ENCODE assay signal across 8 cellular contexts in genomic region chr2:60880633-60880987, GRCh38. TPM values are rescaled to one million over a fixed set of nuclear protein-coding genes. Genes with fewer than 3 reads are reported as not detected.
DNase-seq lines count a peak whose midpoint lies in the region; ATAC-seq and TF ChIP-seq lines count a peak whose summit lies in the region.

No MANE protein-coding gene starts in this region.

- H3K27ac Mint-ChIP-seq in CD4-positive, CD25-positive, alpha-beta regulatory T cell = peak overlapping the region; percentile 98 to 100 (median 99)
- H3K27ac Mint-ChIP-seq in activated CD8-positive, alpha-beta T cell treated with anti-CD3 and anti-CD28 coated beads for 36 hours = peak overlapping the region; percentile 91

- H3K4me1 Mint-ChIP-seq in CD4-positive, CD25-positive, alpha-beta regulatory T cell = peaks cover 14 to 30% (median 24%) of the 10 kb centered on the region in 4 donors
- peaks cover 19% of the 10 kb centered on the region for H3K4me1 Mint-ChIP-seq in activated CD8-positive, alpha-beta T cell treated with anti-CD3 and anti-CD28 coated beads for 36 hours (ENCODE audit: low read depth)

- no peaks in the 10 kb centered on the region for H3K36me3 ChIP-seq in CD4-positive, CD25-positive, alpha-beta regulatory T cell (ENCODE audit: control insufficient read depth, insufficient read depth, low read length)
- H3K36me3 ChIP-seq in H7 (replicated peaks; ENCODE audit: control insufficient read depth, insufficient read depth, low read length) (no peaks in the 10 kb centered on the region), left ventricle myocardium inferior (no peaks in the 10 kb centered on the region)

- H3K4me1 ChIP-seq in CD4-positive, CD25-positive, alpha-beta regulatory T cell (ENCODE audit: control insufficient read depth, insufficient read depth, low read length, poor library complexity, severe bottlenecking) = peaks cover 28% of the 10 kb centered on the region
- peaks cover 52% of the 10 kb centered on the region for H3K4me1 ChIP-seq in left ventricle myocardium inferior

- H3K4me3 ChIP-seq in CD4-positive, CD25-positive, alpha-beta regulatory T cell (ENCODE audit: low read depth, low read length) = peak overlapping the region; percentile 89
- H3K4me3 ChIP-seq in H7 (ENCODE audit: insufficient read depth, low read depth, low read length) = peak overlapping the region; percentile 88
- H3K4me3 ChIP-seq in left ventricle myocardium inferior = peak overlapping the region; percentile 94
- peak overlapping the region; percentile 65 to 97 (median 85) for H3K4me3 ChIP-seq in skin epidermis

- TF ChIP-seq CTCF in activated CD8-positive, alpha-beta T cell treated with anti-CD3 and anti-CD28 coated beads for 36 hours (IDR thresholded peaks at IDR 0.05) = no peak
- TF ChIP-seq CTCF in left ventricle myocardium inferior (IDR thresholded peaks at IDR 0.05; ENCODE audit: borderline replicate concordance) = no peak

- H3K9me3 Mint-ChIP-seq in CD4-positive, CD25-positive, alpha-beta regulatory T cell = peaks cover 0 to 3% (median 0%) of the 10 kb centered on the region in 7 donors
- peaks cover under 1% of the 10 kb centered on the region for H3K9me3 Mint-ChIP-seq in activated CD8-positive, alpha-beta T cell treated with anti-CD3 and anti-CD28 coated beads for 36 hours

- no peaks in the 10 kb centered on the region for H3K27me3 Mint-ChIP-seq in CD4-positive, CD25-positive, alpha-beta regulatory T cell
- H3K27me3 Mint-ChIP-seq in activated CD8-positive, alpha-beta T cell treated with anti-CD3 and anti-CD28 coated beads for 36 hours = no peaks in the 10 kb centered on the region

- H3K9me3 ChIP-seq in CD4-positive, CD25-positive, alpha-beta regulatory T cell (ENCODE audit: control insufficient read depth in 2 of 2, low read length in 2 of 2) = no peaks in the 10 kb centered on the region
- H3K9me3 ChIP-seq in left ventricle myocardium inferior (replicated peaks) = peaks cover 2% of the 10 kb centered on the region

- H3K27me3 ChIP-seq in CD4-positive, CD25-positive, alpha-beta regulatory T cell (ENCODE audit: control insufficient read depth, insufficient read depth, low read length) = no peaks in the 10 kb centered on the region
- peaks cover 2% of the 10 kb centered on the region; the same call in 1 of the 2 replicates for H3K27me3 ChIP-seq in H7 (ENCODE audit: control insufficient read depth, insufficient read depth, low read length)
- no peaks in the 10 kb centered on the region for H3K27me3 ChIP-seq in left ventricle myocardium inferior (ENCODE audit: low read depth)

- ATAC-seq in CD4-positive, CD25-positive, alpha-beta regulatory T cell (ENCODE audit: low read depth in 2 of 2) = no peak
- ATAC-seq in activated CD8-positive, alpha-beta T cell treated with anti-CD3 and anti-CD28 coated beads for 36 hours = peak; percentile 8

- POLR2A ChIA-PET in activated CD8-positive, alpha-beta T cell treated with anti-CD3 and anti-CD28 coated beads for 36 hours (lab: Charles Lee) = interaction anchor here (0.8 to 3.5 kb wide), 8 partner anchors 10 to 73 kb away, joined by 3 to 31 read pairs (median 10); no protein-coding TSS in a partner anchor

- DNase-seq in CD4-positive, CD25-positive, alpha-beta regulatory T cell = no peak
- DNase-seq in H7 (no peak), left ventricle myocardium inferior (no peak), NCI-H774 (lab: John Stamatoyannopoulos, UW) (no peak), COLO829 (ENCODE audit: low spot score) (no peak), activated gamma-delta T cell treated with Interleukin-2 at 50 U/mL for 16 hours (no peak)
- no peak for DNase-seq in activated CD8-positive, alpha-beta T cell treated with anti-CD3 and anti-CD28 coated beads for 36 hours

- CTCF ChIA-PET in activated CD8-positive, alpha-beta T cell treated with anti-CD3 and anti-CD28 coated beads for 36 hours (lab: Charles Lee) = interaction anchor here (2.9 to 4.3 kb wide), 3 partner anchors 47 to 74 kb away, joined by 11 to 32 read pairs (median 29); no protein-coding TSS in a partner anchor

- H3K27ac ChIP-seq in CD4-positive, CD25-positive, alpha-beta regulatory T cell (ENCODE audit: insufficient read depth, low read length, poor library complexity, severe bottlenecking) = peak overlapping the region; percentile 100
- peak overlapping the region; percentile 97 for H3K27ac ChIP-seq in left ventricle myocardium inferior (replicated peaks)
- peak overlapping the region; percentile 87 to 100 (median 98) for H3K27ac ChIP-seq in skin epidermis

- no peaks in the 10 kb centered on the region for H3K36me3 Mint-ChIP-seq in CD4-positive, CD25-positive, alpha-beta regulatory T cell
- H3K36me3 Mint-ChIP-seq in activated CD8-positive, alpha-beta T cell treated with anti-CD3 and anti-CD28 coated beads for 36 hours (ENCODE audit: low read depth) = peaks cover 31% of the 10 kb centered on the region

- H3K4me3 Mint-ChIP-seq in CD4-positive, CD25-positive, alpha-beta regulatory T cell = peak overlapping the region; percentile 90 to 97 (median 96)
- H3K4me3 Mint-ChIP-seq in activated CD8-positive, alpha-beta T cell treated with anti-CD3 and anti-CD28 coated beads for 36 hours = peak overlapping the region; percentile 95

- intact Hi-C loops in activated CD8-positive, alpha-beta T cell treated with anti-CD3 and anti-CD28 coated beads for 36 hours (cut with micrococcal nuclease) = loop anchor here (2.0 to 10.0 kb wide), 2 partner anchors 62 to 114 kb away; no protein-coding TSS in a partner anchor
- intact Hi-C loops in left ventricle myocardium inferior (cut with micrococcal nuclease) = no loop called here

RNA-seq across cellular contexts. Expression of gene REL, which starts 0.8 kb away (rescaled TPM):
- 146 TPM for total RNA-seq in CD4-positive, CD25-positive, alpha-beta regulatory T cell
- 10 to 100 TPM; 14.6 to 16.0 (median 15.6) TPM for polyA plus RNA-seq in CD4-positive, CD25-positive, alpha-beta regulatory T cell
- total RNA-seq in H7 (2014; rRNA removed; shearing (Covaris generic)) = 3.5 and 4.5 TPM in 2 replicates
- 10 to 100 TPM; 84.7 to 85.3 TPM for total RNA-seq in activated CD8-positive, alpha-beta T cell treated with anti-CD3 and anti-CD28 coated beads for 36 hours
- 5.0 TPM for total RNA-seq in left ventricle myocardium inferior

Comparison
In these comparisons a context has a peak if more than half of its experiments do, and no peak if none do; other contexts are left out.
1. RNA of gene REL, which starts 0.8 kb away (total RNA-seq): 146 TPM in CD4-positive, CD25-positive, alpha-beta regulatory T cell (single experiment) and 84.7 to 85.3 TPM in activated CD8-positive, alpha-beta T cell treated with anti-CD3 and anti-CD28 coated beads for 36 hours; 5.0 TPM in left ventricle myocardium inferior (single experiment) and 3.5 to 4.5 TPM in H7; every median in the first group is over 10 times any median in the second.
2. Peak in every context shown above with its lines, with median percentiles within 50 percentile points of each other: H3K27ac ChIP-seq and H3K4me3 ChIP-seq.